In the genomic region with DNA sequence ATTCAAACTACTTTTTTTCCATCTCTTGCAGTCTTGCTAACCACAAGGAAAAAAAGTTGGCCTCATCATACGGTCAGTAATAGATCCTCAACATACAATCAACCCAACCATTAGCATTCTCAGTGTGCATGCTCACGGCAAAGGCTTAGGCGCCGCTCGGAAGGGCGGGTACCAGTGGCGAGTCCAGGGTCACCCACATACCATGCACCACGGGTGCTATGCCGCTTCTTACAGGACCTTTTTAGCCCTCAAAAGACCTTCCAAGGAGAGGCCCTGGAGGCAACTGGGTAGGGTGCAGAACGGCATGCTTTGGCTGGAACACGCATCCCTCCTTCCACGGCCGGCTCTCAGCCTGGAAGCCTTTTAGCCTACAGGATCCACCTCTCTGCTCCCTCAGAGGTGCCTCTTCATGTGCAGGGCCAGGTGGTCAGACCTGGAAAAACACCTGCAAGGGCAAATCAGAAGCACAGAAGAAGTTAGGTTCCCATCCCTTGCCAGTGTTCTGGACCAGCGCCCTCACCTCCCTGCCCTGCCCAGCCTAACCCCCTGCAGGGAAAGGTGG, we compare ENCODE assay signal across 8 cellular contexts. TPM values are rescaled to one million over a fixed set of nuclear protein-coding genes. Genes with fewer than 3 reads are reported as not detected.
DNase-seq lines count a peak whose midpoint lies in the region; ATAC-seq and TF ChIP-seq lines count a peak whose summit lies in the region.

No MANE protein-coding gene starts in this region.

- H3K36me3 Mint-ChIP-seq in CD8-positive, alpha-beta memory T cell, result peaks cover 59 to 97% (median 64%) of the 10 kb centered on the region in 3 donors
- H3K36me3 Mint-ChIP-seq in T-cell (peaks cover 87% of the 10 kb centered on the region), neural progenitor cell (peaks cover 50% of the 10 kb centered on the region)

- peak overlapping the region; percentile 76 to 100 (median 98) for H3K27ac Mint-ChIP-seq in CD8-positive, alpha-beta memory T cell
- H3K27ac Mint-ChIP-seq in T-cell (peak overlapping the region; percentile 96 to 98), neural progenitor cell (no peak overlapping the region)

- POLR2A ChIA-PET in CD8-positive, alpha-beta memory T cell (lab: Charles Lee), result interaction anchor here (0.5 to 2.6 kb wide), 6 partner anchors 14 to 157 kb away, joined by 3 to 11 read pairs (median 4); no protein-coding TSS in a partner anchor
- POLR2A ChIA-PET in T-cell (lab: Charles Lee), result interaction anchor here in 1 of 2 donors (0.6 to 2.5 kb wide), 6 partner anchors 17 to 96 kb away, joined by 3 to 16 read pairs (median 7); no protein-coding TSS in a partner anchor

- no peak for ATAC-seq in T-cell (replicated peaks in 1 of 4)

- H3K27me3 Mint-ChIP-seq in CD8-positive, alpha-beta memory T cell, result peaks cover 0 to 36% of the 10 kb centered on the region in 2 donors
- no peaks in the 10 kb centered on the region for H3K27me3 Mint-ChIP-seq in T-cell
- peaks cover 12% of the 10 kb centered on the region for H3K27me3 Mint-ChIP-seq in neural progenitor cell (ENCODE audit: insufficient read depth, low read depth)

- in situ Hi-C loops in GM13977 (cut with MboI; ENCODE audit: low pct_unique_long_range_greater_than_20kb, low sequenced_read_pairs, unreplicated experiment), result no loop called here

- H4K20me1 ChIP-seq in neural progenitor cell (ENCODE audit: low read depth), result peaks cover 73% of the 10 kb centered on the region

- no peak overlapping the region for H3K9ac ChIP-seq in neural progenitor cell

- peaks cover 52% of the 10 kb centered on the region for H3K79me2 ChIP-seq in neural progenitor cell (ENCODE audit: low read depth)

- H3F3A ChIP-seq in neural progenitor cell (ENCODE audit: low read depth), result peaks cover 21% of the 10 kb centered on the region

- H3K4me3 ChIP-seq in CD8-positive, alpha-beta memory T cell (ENCODE audit: low read length), result peak overlapping the region; percentile 93
- no peak overlapping the region for H3K4me3 ChIP-seq in neural progenitor cell

- no peaks in the 10 kb centered on the region for H3K27me3 ChIP-seq in CD8-positive, alpha-beta memory T cell (ENCODE audit: insufficient read depth, low read length, poor library complexity, severe bottlenecking)
- no peaks in the 10 kb centered on the region for H3K27me3 ChIP-seq in neural progenitor cell

- peak in 1 of 5 donors; percentile 63 for DNase-seq in CD8-positive, alpha-beta memory T cell
- peak in 1 of 34 experiments; percentile 22 for DNase-seq in T-cell
- no peak for DNase-seq in epithelial cell of prostate (ENCODE audit: low read depth, low spot score)
- no peak for DNase-seq in neural progenitor cell (ENCODE audit: low spot score)
- DNase-seq in middle frontal gyrus (ENCODE audit: extremely low spot score, low spot score), result no peak
- no peak for DNase-seq in NCI-H2029 treated with DMSO at 0.1 percent for 48 hours (lab: John Stamatoyannopoulos, UW)
- no peak for DNase-seq in GM13977 (ENCODE audit: low spot score)
- no peak for DNase-seq in NCI-H1048 (lab: John Stamatoyannopoulos, UW)

- peak overlapping the region; percentile 91 to 99 (median 97) for H3K4me3 Mint-ChIP-seq in CD8-positive, alpha-beta memory T cell
- H3K4me3 Mint-ChIP-seq in T-cell (peak overlapping the region; percentile 95 to 100 (median 98)), neural progenitor cell (peak overlapping the region; percentile 20)

- no peaks in the 10 kb centered on the region for H3K9me3 ChIP-seq in CD8-positive, alpha-beta memory T cell (ENCODE audit: low read length)
- H3K9me3 ChIP-seq in neural progenitor cell (ENCODE audit: low read depth), result no peaks in the 10 kb centered on the region

- peak overlapping the region; percentile 100 for H3K27ac ChIP-seq in CD8-positive, alpha-beta memory T cell (ENCODE audit: low read depth, low read length)
- H3K27ac ChIP-seq in epithelial cell of prostate (peak overlapping the region; percentile 100), neural progenitor cell (no peak overlapping the region)

- H3K4me1 Mint-ChIP-seq in CD8-positive, alpha-beta memory T cell, result peaks cover 74 to 95% (median 77%) of the 10 kb centered on the region in 3 donors
- H3K4me1 Mint-ChIP-seq in T-cell, result peaks cover 77 to 82% (median 80%) of the 10 kb centered on the region in 3 donors
- peaks cover 46% of the 10 kb centered on the region for H3K4me1 Mint-ChIP-seq in neural progenitor cell

- CTCF ChIA-PET in CD8-positive, alpha-beta memory T cell (lab: Charles Lee), result interaction anchor here (1.0 kb wide), 1 partner anchor 51 kb away, joined by 3 read pairs; no protein-coding TSS in a partner anchor
- CTCF ChIA-PET in T-cell (lab: Charles Lee), result interaction anchor here in 1 of 2 donors (1.4 to 1.7 kb wide), 2 partner anchors 32 to 50 kb away, joined by 3 to 4 read pairs; no protein-coding TSS in a partner anchor

- no peak overlapping the region for H2AFZ ChIP-seq in neural progenitor cell (replicated peaks)

- peaks cover 0 to 2% (median 0%) of the 10 kb centered on the region in 5 donors for H3K9me3 Mint-ChIP-seq in CD8-positive, alpha-beta memory T cell
- no peaks in the 10 kb centered on the region for H3K9me3 Mint-ChIP-seq in T-cell
- H3K9me3 Mint-ChIP-seq in neural progenitor cell, result no peaks in the 10 kb centered on the region

- H3K4me2 ChIP-seq in neural progenitor cell, result no peak overlapping the region

- peaks cover 52% of the 10 kb centered on the region for H3K36me3 ChIP-seq in CD8-positive, alpha-beta memory T cell (ENCODE audit: insufficient read depth, low read length)
- peaks cover 7% of the 10 kb centered on the region for H3K36me3 ChIP-seq in neural progenitor cell

- peaks cover 75% of the 10 kb centered on the region for H3K4me1 ChIP-seq in CD8-positive, alpha-beta memory T cell (ENCODE audit: insufficient read depth, low read length)
- peaks cover 21% of the 10 kb centered on the region for H3K4me1 ChIP-seq in neural progenitor cell

- TF ChIP-seq CTCF in neural progenitor cell (IDR thresholded peaks at IDR 0.05), result no peak
- TF ChIP-seq CTCF in GM13977 (IDR thresholded peaks at IDR 0.05; ENCODE audit: extremely low read depth, insufficient read depth, missing control alignments), result no peak

RNA-seq across cellular contexts. Expression of gene KLF6, which starts 5.8 kb away (rescaled TPM):
- total RNA-seq in CD8-positive, alpha-beta memory T cell, result 100 to 1,000 TPM; 187 to 192 TPM
- polyA plus RNA-seq in CD8-positive, alpha-beta memory T cell, result 883 TPM
- total RNA-seq in T-cell, result 1,000 to 10,000 TPM in 1 of 5 donors, 100 to 1,000 TPM in 4; 285 to 1,180 (median 400) TPM
- 8.7 and 11.9 TPM in 2 replicates for total RNA-seq in neural progenitor cell (ENCODE audit: low replicate concordance)

Comparison
In these comparisons a context has a peak if more than half of its experiments do, and no peak if none do; other contexts are left out.
1. H3K4me3 Mint-ChIP-seq: peak in every context shown above with its lines; median percentile 98 in T-cell; 97 in CD8-positive, alpha-beta memory T cell; 20 in neural progenitor cell.
2. RNA of gene KLF6, which starts 5.8 kb away (total RNA-seq): 285 to 1,180 TPM in T-cell and 187 to 192 TPM in CD8-positive, alpha-beta memory T cell; 8.7 to 11.9 TPM in neural progenitor cell; every median in the first group is over 10 times any median in the second.